1 cellular context compared by ENCODE assay signal in genomic region chr6:139531148-139531547, GRCh38.
TF ChIP-seq lines count a peak whose summit lies in the region.

No MANE protein-coding gene starts in this region.

TF ChIP-seq in IMR-90, 13 proteins besides CTCF, POLR2A, EP300 and RAD21:
- TF ChIP-seq CHD1 (IDR thresholded peaks at IDR 0.05; ENCODE audit: low read depth, low read length): no peak
- TF ChIP-seq, protein P1, sequence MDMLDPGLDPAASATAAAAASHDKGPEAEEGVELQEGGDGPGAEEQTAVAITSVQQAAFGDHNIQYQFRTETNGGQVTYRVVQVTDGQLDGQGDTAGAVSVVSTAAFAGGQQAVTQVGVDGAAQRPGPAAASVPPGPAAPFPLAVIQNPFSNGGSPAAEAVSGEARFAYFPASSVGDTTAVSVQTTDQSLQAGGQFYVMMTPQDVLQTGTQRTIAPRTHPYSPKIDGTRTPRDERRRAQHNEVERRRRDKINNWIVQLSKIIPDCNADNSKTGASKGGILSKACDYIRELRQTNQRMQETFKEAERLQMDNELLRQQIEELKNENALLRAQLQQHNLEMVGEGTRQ (IDR thresholded peaks at IDR 0.05; ENCODE audit: low read depth, low read length): peak; percentile 44; the same call in 1 of the 2 replicates
- TF ChIP-seq ELK1 (IDR thresholded peaks at IDR 0.05; ENCODE audit: borderline replicate concordance, low read depth, low read length): no peak
